17 cellular contexts compared by ENCODE assay signal in the genomic region with DNA sequence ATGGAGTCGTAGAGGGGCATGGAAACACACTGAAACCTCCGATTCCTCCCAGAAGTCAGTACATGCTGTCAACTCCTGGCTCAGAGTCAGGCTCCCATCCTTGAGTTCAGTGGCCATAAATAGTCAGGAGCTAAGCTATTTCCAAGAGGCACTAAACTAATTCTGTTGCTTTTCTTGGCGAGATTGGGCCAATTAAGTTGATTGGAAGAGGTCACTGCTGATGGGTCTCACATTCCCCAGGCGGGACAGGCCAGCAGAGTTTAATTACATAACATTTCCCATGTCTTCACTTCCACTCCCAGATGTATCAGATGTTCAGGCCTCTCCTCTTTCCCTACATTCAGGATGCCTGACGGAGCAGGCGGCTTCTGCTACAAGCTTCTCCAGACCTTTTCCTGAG. TPM values are rescaled to one million over a fixed set of nuclear protein-coding genes. Genes with fewer than 3 reads are reported as not detected.
"Had no signal": no experiment of that assay in that cellular context is flagged by ENCODE, and none has a peak within 500 bp of the region (broad histone marks: within the 10 kb centered on the region; RNA-seq: fewer than 3 reads in every experiment).

No MANE protein-coding gene starts in this region.

- H3K4me3 Mint-ChIP-seq: activated CD4-positive, alpha-beta T cell treated with anti-CD3 and anti-CD28 coated beads, Interleukin-2, amount 10 ng/mL, durations not matched to agents 7 days and 5 days; activated T-cell treated with anti-CD3 and anti-CD28 coated beads, Interleukin-2, amount 50 U/mL, for 72 hours; central memory CD8-positive, alpha-beta T cell; dendritic cell treated with granulocyte-macrophage colony-stimulating factor and Interleukin-4, amounts not matched to agents 40 ng/mL and 50 ng/mL, for 4 days; effector memory CD8-positive, alpha-beta T cell; neural progenitor cell had no signal

- H3K9me3 Mint-ChIP-seq: activated CD4-positive, alpha-beta T cell treated with anti-CD3 and anti-CD28 coated beads, Interleukin-2, amount 10 ng/mL, durations not matched to agents 7 days and 5 days; activated T-cell treated with anti-CD3 and anti-CD28 coated beads, Interleukin-2, amount 50 U/mL, for 72 hours; central memory CD8-positive, alpha-beta T cell; dendritic cell treated with granulocyte-macrophage colony-stimulating factor and Interleukin-4, amounts not matched to agents 40 ng/mL and 50 ng/mL, for 4 days had no signal

- H3K27ac Mint-ChIP-seq: activated CD4-positive, alpha-beta T cell treated with anti-CD3 and anti-CD28 coated beads, Interleukin-2, amount 10 ng/mL, durations not matched to agents 7 days and 5 days; activated naive CD4-positive, alpha-beta T cell treated with anti-CD3 and anti-CD28 coated beads, Interleukin-2, amount 50 U/mL, for 72 hours; activated T-cell treated with anti-CD3 and anti-CD28 coated beads, Interleukin-2, amount 50 U/mL, for 72 hours; dendritic cell treated with granulocyte-macrophage colony-stimulating factor and Interleukin-4, amounts not matched to agents 40 ng/mL and 50 ng/mL, for 4 days; effector memory CD8-positive, alpha-beta T cell; neural progenitor cell had no signal

- DNase-seq: activated CD4-positive, alpha-beta T cell treated with anti-CD3 and anti-CD28 coated beads, Interleukin-2, amount 10 ng/mL, durations not matched to agents 7 days and 5 days; activated CD8-positive, alpha-beta memory T cell treated with anti-CD3 and anti-CD28 coated beads, Interleukin-2, amount 50 U/mL, for 48 hours; activated gamma-delta T cell; activated T-cell treated with anti-CD3 and anti-CD28 coated beads, Interleukin-2, amount 50 U/mL, for 72 hours; effector memory CD8-positive, alpha-beta T cell; hypothalamus; pancreas; stimulated activated CD4-positive, alpha-beta T cell treated with anti-CD3 and anti-CD28 coated beads, Interleukin-15, amount 100 ng/mL, for 24 hours; stimulated activated CD4-positive, alpha-beta T cell treated with anti-CD3 and anti-CD28 coated beads, Interleukin-4, amount 100 ng/mL, for 1 hour; stimulated activated naive CD4-positive, alpha-beta T cell; substantia nigra; upper lobe of left lung had no signal

- ATAC-seq: activated naive CD4-positive, alpha-beta T cell treated with anti-CD3 and anti-CD28 coated beads, Interleukin-2, amount 50 U/mL, for 72 hours; activated T-cell treated with anti-CD3 and anti-CD28 coated beads, Interleukin-2, amount 50 U/mL, for 72 hours; effector memory CD8-positive, alpha-beta T cell; pancreas had no signal

RNA-seq across cellular contexts. Expression of gene NTF3, which starts 5.2 kb away (rescaled TPM):
- total RNA-seq: activated CD4-positive, alpha-beta T cell treated with anti-CD3 and anti-CD28 coated beads, Interleukin-2, amount 10 ng/mL, durations not matched to agents 7 days and 5 days; activated naive CD4-positive, alpha-beta T cell treated with anti-CD3 and anti-CD28 coated beads, Interleukin-2, amount 50 U/mL, for 72 hours; activated T-cell treated with anti-CD3 and anti-CD28 coated beads, Interleukin-2, amount 50 U/mL, for 72 hours; kidney epithelial cell; pancreas had no signal
